In genomic region chr5:55134053-55134722, GRCh38 we compare ENCODE assay signal across 30 cellular contexts. TPM values are rescaled to one million over a fixed set of nuclear protein-coding genes. Genes with fewer than 3 reads are reported as not detected.
DNase-seq lines count a peak whose midpoint lies in the region; ATAC-seq and TF ChIP-seq lines count a peak whose summit lies in the region.
"Had no signal": no experiment of that assay in that cellular context is flagged by ENCODE, and none has a peak within 500 bp of the region (broad histone marks: within the 10 kb centered on the region; RNA-seq: fewer than 3 reads in every experiment).

No MANE protein-coding gene starts in this region.

- DNase-seq in activated naive CD4-positive, alpha-beta T cell treated with anti-CD3 and anti-CD28 coated beads, Interleukin-2, amount 10 ng/mL, durations not matched to agents 7 days and 5 days = peak; percentile 49
- DNase-seq in activated naive CD4-positive, alpha-beta T cell treated with Interleukin-2 at 50 U/mL for 16 hours = no peak
- DNase-seq in SJSA1 (ENCODE audit: low read depth in 1 of 2, low spot score in 2 of 2) (peak; percentile 46 to 58), NCI-H1417 (lab: John Stamatoyannopoulos, UW) (no peak), GM10266 (ENCODE audit: extremely low spot score) (no peak), islet precursor cell (no peak)
- peak; percentile 28 for DNase-seq in activated naive CD8-positive, alpha-beta T cell treated with anti-CD3 and anti-CD28 coated beads, Interleukin-2, amount 50 U/mL, for 24 hours
- DNase-seq: body of pancreas; CD4-positive, alpha-beta T cell; DMS53; effector memory CD4-positive, alpha-beta T cell; GOT3; left colon; mesendoderm; NCI-H1694; NCI-H2227 treated with DMSO at 0.1 percent for 48 hours; NCI-H82; nephron progenitor cell; PC-9; posterior cingulate gyrus; SIG-M5; stimulated activated CD4-positive, alpha-beta T cell treated with anti-CD3 and anti-CD28 coated beads, Interleukin-1b, Interleukin-23, amount 100 ng/mL, for 48 hours; stomach had no signal

- H3K9me3 ChIP-seq in SJSA1 (replicated peaks) = no peaks in the 10 kb centered on the region
- H3K9me3 ChIP-seq: body of pancreas had no signal

- peaks cover 13% of the 10 kb centered on the region for H3K4me1 ChIP-seq in SJSA1 (replicated peaks)
- H3K4me1 ChIP-seq: stomach had no signal

- H3K27me3 ChIP-seq in SJSA1 (replicated peaks) = no peaks in the 10 kb centered on the region
- H3K27me3 ChIP-seq: body of pancreas had no signal

- CTCF ChIA-PET in activated naive CD4-positive, alpha-beta T cell treated with anti-CD3 and anti-CD28 coated beads, Interleukin-2, amount 10 ng/mL, durations not matched to agents 7 days and 5 days (lab: Charles Lee) = interaction anchor here (1.3 to 1.7 kb wide), 2 partner anchors 190 to 228 kb away, joined by 4 to 5 read pairs; no protein-coding TSS in a partner anchor

- peaks cover 20% of the 10 kb centered on the region for H3K4me1 Mint-ChIP-seq in activated naive CD4-positive, alpha-beta T cell treated with anti-CD3 and anti-CD28 coated beads, Interleukin-2, amount 10 ng/mL, durations not matched to agents 7 days and 5 days
- H3K4me1 Mint-ChIP-seq in activated naive CD8-positive, alpha-beta T cell treated with anti-CD3 and anti-CD28 coated beads, Interleukin-2, amount 50 U/mL, for 24 hours = peaks cover 19% of the 10 kb centered on the region
- H3K4me1 Mint-ChIP-seq in stimulated activated naive CD8-positive, alpha-beta T cell treated with anti-CD3 and anti-CD28 coated beads, Interleukin-15, Interleukin-2, amounts not matched to agents 100 ng/mL and 50 ng/mL, for 24 hours (ENCODE audit: low read depth) = peaks cover 21% of the 10 kb centered on the region
- H3K4me1 Mint-ChIP-seq: IgD-negative memory B cell, nephron progenitor cell had no signal

- peaks cover 21% of the 10 kb centered on the region for H3K36me3 Mint-ChIP-seq in activated naive CD4-positive, alpha-beta T cell treated with anti-CD3 and anti-CD28 coated beads, Interleukin-2, amount 10 ng/mL, durations not matched to agents 7 days and 5 days
- peaks cover 13% of the 10 kb centered on the region for H3K36me3 Mint-ChIP-seq in activated naive CD8-positive, alpha-beta T cell treated with anti-CD3 and anti-CD28 coated beads, Interleukin-2, amount 50 U/mL, for 24 hours (ENCODE audit: low read depth)
- peaks cover 5% of the 10 kb centered on the region for H3K36me3 Mint-ChIP-seq in stimulated activated naive CD8-positive, alpha-beta T cell treated with anti-CD3 and anti-CD28 coated beads, Interleukin-15, Interleukin-2, amounts not matched to agents 100 ng/mL and 50 ng/mL, for 24 hours (ENCODE audit: low read depth)
- H3K36me3 Mint-ChIP-seq: IgD-negative memory B cell, type B pancreatic cell had no signal

- no peak for TF ChIP-seq CTCF in GM10266 (IDR thresholded peaks at IDR 0.05; ENCODE audit: control insufficient read depth, insufficient read depth, low read depth, missing control alignments)

- peaks cover 24% of the 10 kb centered on the region for H3K27me3 Mint-ChIP-seq in activated naive CD4-positive, alpha-beta T cell treated with anti-CD3 and anti-CD28 coated beads, Interleukin-2, amount 10 ng/mL, durations not matched to agents 7 days and 5 days
- H3K27me3 Mint-ChIP-seq in activated naive CD8-positive, alpha-beta T cell treated with anti-CD3 and anti-CD28 coated beads, Interleukin-2, amount 50 U/mL, for 24 hours = peaks cover 15% of the 10 kb centered on the region
- H3K27me3 Mint-ChIP-seq in stimulated activated naive CD8-positive, alpha-beta T cell treated with anti-CD3 and anti-CD28 coated beads, Interleukin-15, Interleukin-2, amounts not matched to agents 100 ng/mL and 50 ng/mL, for 24 hours = peaks cover 21% of the 10 kb centered on the region
- H3K27me3 Mint-ChIP-seq: activated naive CD4-positive, alpha-beta T cell treated with anti-CD3 and anti-CD28 coated beads, Interleukin-2, amount 50 U/mL, for 24 hours; CD4-positive, alpha-beta T cell; type B pancreatic cell had no signal

- no peak overlapping the region for H3K4me3 ChIP-seq in SJSA1
- H3K4me3 ChIP-seq: body of pancreas, PC-9, stomach had no signal

- peak; percentile 94 for ATAC-seq in activated naive CD8-positive, alpha-beta T cell treated with anti-CD3 and anti-CD28 coated beads, Interleukin-2, amount 50 U/mL, for 24 hours
- ATAC-seq: body of pancreas, left colon had no signal

- H3K36me3 ChIP-seq in SJSA1 = no peaks in the 10 kb centered on the region
- H3K36me3 ChIP-seq: stomach had no signal

- peaks cover 22% of the 10 kb centered on the region for H3K9me3 Mint-ChIP-seq in activated naive CD4-positive, alpha-beta T cell treated with anti-CD3 and anti-CD28 coated beads, Interleukin-2, amount 10 ng/mL, durations not matched to agents 7 days and 5 days
- peaks cover 20% of the 10 kb centered on the region for H3K9me3 Mint-ChIP-seq in activated naive CD8-positive, alpha-beta T cell treated with anti-CD3 and anti-CD28 coated beads, Interleukin-2, amount 50 U/mL, for 24 hours
- peaks cover 22% of the 10 kb centered on the region for H3K9me3 Mint-ChIP-seq in stimulated activated naive CD8-positive, alpha-beta T cell treated with anti-CD3 and anti-CD28 coated beads, Interleukin-15, Interleukin-2, amounts not matched to agents 100 ng/mL and 50 ng/mL, for 24 hours

- no peak overlapping the region for H3K27ac ChIP-seq in SJSA1
- H3K27ac ChIP-seq: body of pancreas, PC-9, stomach, VCaP had no signal

- H3K27ac Mint-ChIP-seq in activated naive CD4-positive, alpha-beta T cell treated with anti-CD3 and anti-CD28 coated beads, Interleukin-2, amount 10 ng/mL, durations not matched to agents 7 days and 5 days = peak overlapping the region; percentile 25
- peak overlapping the region; percentile 69 for H3K27ac Mint-ChIP-seq in activated naive CD8-positive, alpha-beta T cell treated with anti-CD3 and anti-CD28 coated beads, Interleukin-2, amount 50 U/mL, for 24 hours
- peak overlapping the region; percentile 22 for H3K27ac Mint-ChIP-seq in stimulated activated naive CD8-positive, alpha-beta T cell treated with anti-CD3 and anti-CD28 coated beads, Interleukin-15, Interleukin-2, amounts not matched to agents 100 ng/mL and 50 ng/mL, for 24 hours
- H3K27ac Mint-ChIP-seq: activated naive CD4-positive, alpha-beta T cell treated with anti-CD3 and anti-CD28 coated beads, Interleukin-2, amount 50 U/mL, for 24 hours; CD4-positive, alpha-beta T cell; IgD-negative memory B cell; nephron progenitor cell; type B pancreatic cell had no signal

- H3K4me3 Mint-ChIP-seq in activated naive CD4-positive, alpha-beta T cell treated with anti-CD3 and anti-CD28 coated beads, Interleukin-2, amount 10 ng/mL, durations not matched to agents 7 days and 5 days = no peak overlapping the region
- H3K4me3 Mint-ChIP-seq in activated naive CD8-positive, alpha-beta T cell treated with anti-CD3 and anti-CD28 coated beads, Interleukin-2, amount 50 U/mL, for 24 hours = peak overlapping the region; percentile 41
- peak overlapping the region; percentile 12 for H3K4me3 Mint-ChIP-seq in stimulated activated naive CD8-positive, alpha-beta T cell treated with anti-CD3 and anti-CD28 coated beads, Interleukin-15, Interleukin-2, amounts not matched to agents 100 ng/mL and 50 ng/mL, for 24 hours
- H3K4me3 Mint-ChIP-seq: activated naive CD4-positive, alpha-beta T cell treated with anti-CD3 and anti-CD28 coated beads, Interleukin-2, amount 50 U/mL, for 24 hours; CD4-positive, alpha-beta T cell; IgD-negative memory B cell; nephron progenitor cell; type B pancreatic cell had no signal

RNA-seq across cellular contexts. Expression of gene GPX8, which starts 25.8 kb away (rescaled TPM):
- 111 and 136 TPM in 2 replicates for total RNA-seq in SJSA1 (2014; rRNA removed; shearing (Covaris generic))
- total RNA-seq: CD4-positive, alpha-beta T cell; T-helper 1 cell treated with Interleukin-12 subunit alpha and Interleukin-12 subunit beta and Interleukin-4 antibody, amounts not matched to agents 30 ng/mL and 1 ng/mL, for 36 hours had no signal

RNA-seq across cellular contexts. Expression of gene GZMA, which starts 31.7 kb away (rescaled TPM):
- total RNA-seq in SJSA1 (2014; rRNA removed; shearing (Covaris generic)) = not detected in 2 replicates
- total RNA-seq: body of pancreas, fibroblast of lung, PC-9 had no signal

RNA-seq across cellular contexts. Expression of gene CDC20B, which starts 38.8 kb away (rescaled TPM):
- total RNA-seq in SJSA1 (2014; rRNA removed; shearing (Covaris generic)) = not detected in 2 replicates
- total RNA-seq: body of pancreas; CD4-positive, alpha-beta T cell; left colon; PC-9; stomach had no signal

Comparison
In these comparisons a context has a peak if more than half of its experiments do, and no peak if none do; other contexts are left out.
1. DNase-seq: peak in activated naive CD4-positive, alpha-beta T cell treated with anti-CD3 and anti-CD28 coated beads, Interleukin-2, amount 10 ng/mL, durations not matched to agents 7 days and 5 days (single experiment), SJSA1 (2 of 2) and activated naive CD8-positive, alpha-beta T cell treated with anti-CD3 and anti-CD28 coated beads, Interleukin-2, amount 50 U/mL, for 24 hours (single experiment); none in activated naive CD4-positive, alpha-beta T cell treated with Interleukin-2 at 50 U/mL for 16 hours (single experiment), NCI-H1417 (0 of 3), GM10266 (single experiment) and islet precursor cell (single experiment).
2. Peak in every context shown above with its lines, with median percentiles within 50 percentile points of each other: H3K27ac Mint-ChIP-seq.